Comparison of ENCODE assay signal across 11 cellular contexts in the genomic region with DNA sequence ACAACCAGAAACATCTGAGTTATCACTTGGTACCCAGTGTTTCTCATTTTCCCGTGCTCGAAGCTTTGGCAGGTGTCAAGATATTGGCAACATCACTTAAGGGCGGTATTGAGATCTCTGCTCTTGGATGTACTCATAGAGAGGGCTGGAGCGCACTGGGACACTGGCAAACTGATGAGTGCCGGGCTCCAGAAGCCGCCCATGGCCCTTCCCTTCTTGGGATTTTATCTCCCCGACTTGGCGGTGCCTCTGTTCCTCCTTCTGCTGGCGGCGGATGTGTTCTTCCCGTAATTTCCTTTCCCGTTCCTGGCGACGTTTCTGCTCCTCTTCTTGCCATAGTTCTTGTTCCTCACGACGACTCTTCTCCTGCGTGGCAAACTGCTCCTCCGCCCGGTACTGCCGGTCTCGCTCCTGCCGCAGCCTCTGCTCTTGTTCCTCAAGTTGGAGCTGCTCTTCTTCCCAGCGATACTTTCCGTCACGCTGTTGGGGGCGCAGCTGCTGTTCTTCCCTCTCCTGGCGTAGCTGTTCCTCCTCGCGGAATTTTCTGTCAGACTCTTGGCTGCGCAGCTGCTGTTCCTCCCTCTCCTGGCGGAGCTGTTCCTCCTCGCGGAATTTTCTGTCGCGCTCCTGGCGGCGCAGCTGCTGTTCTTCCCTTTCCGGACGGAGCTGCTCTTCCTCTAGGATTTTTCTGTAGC. TPM values are rescaled to one million over a fixed set of nuclear protein-coding genes. Genes with fewer than 3 reads are reported as not detected.
DNase-seq lines count a peak whose midpoint lies in the region; ATAC-seq and TF ChIP-seq lines count a peak whose summit lies in the region.
"Had no signal": no experiment of that assay in that cellular context is flagged by ENCODE, and none has a peak within 500 bp of the region (broad histone marks: within the 10 kb centered on the region; RNA-seq: fewer than 3 reads in every experiment).

No MANE protein-coding gene starts in this region.

- H3K9ac ChIP-seq in iPS-15b (ENCODE audit: low read depth, low read length) = no peak overlapping the region

- intact Hi-C loops in right cardiac atrium (cut with DNase I) = no loop called here
- intact Hi-C loops in upper lobe of right lung (cut with DNase I) = no loop called here

- peak in 2 of 3 donors; percentile 10 to 13 for DNase-seq in right cardiac atrium
- DNase-seq in right atrium auricular region (ENCODE audit: low spot score) = no peak
- DNase-seq in amniotic epithelial cell (ENCODE audit: low read depth) = peak; percentile 3
- DNase-seq in upper lobe of right lung = peak; percentile 58
- DNase-seq in NCI-H128 (lab: John Stamatoyannopoulos, UW; ENCODE audit: unreplicated experiment) = no peak
- no peak for DNase-seq in effector memory CD4-positive, alpha-beta T cell
- no peak for DNase-seq in germinal center (ENCODE audit: low spot score)
- DNase-seq: midbrain, sigmoid colon, T1000 had no signal

- H3K27me3 ChIP-seq in right cardiac atrium (ENCODE audit: control insufficient read depth, insufficient read depth) (peaks cover 8% of the 10 kb centered on the region), right atrium auricular region (peaks cover 26 to 34% of the 10 kb centered on the region in 2 donors), iPS-15b (ENCODE audit: control insufficient read depth, insufficient read depth, low read length) (peaks cover 92% of the 10 kb centered on the region), upper lobe of right lung (peaks cover 81% of the 10 kb centered on the region)
- peaks cover 37% of the 10 kb centered on the region for H3K27me3 ChIP-seq in effector memory CD4-positive, alpha-beta T cell (replicated peaks; ENCODE audit: control insufficient read depth, insufficient read depth, low read length, poor library complexity, severe bottlenecking)

- H3K27ac ChIP-seq in right cardiac atrium (ENCODE audit: low read length) (no peak overlapping the region), right atrium auricular region (no peak overlapping the region), upper lobe of right lung (no peak overlapping the region)
- H3K27ac ChIP-seq in effector memory CD4-positive, alpha-beta T cell (ENCODE audit: insufficient read depth, low read length, poor library complexity, severe bottlenecking) = no peak overlapping the region

- peaks cover 2% of the 10 kb centered on the region for H3K9me3 ChIP-seq in right cardiac atrium (ENCODE audit: control insufficient read depth, low read length)
- peaks cover 0 to 25% of the 10 kb centered on the region in 2 donors for H3K9me3 ChIP-seq in right atrium auricular region
- peaks cover 4% of the 10 kb centered on the region for H3K9me3 ChIP-seq in iPS-15b (ENCODE audit: control insufficient read depth, insufficient read depth, low read length)
- peaks cover 6% of the 10 kb centered on the region for H3K9me3 ChIP-seq in upper lobe of right lung
- H3K9me3 ChIP-seq in effector memory CD4-positive, alpha-beta T cell (ENCODE audit: control insufficient read depth, low read length) = no peaks in the 10 kb centered on the region

- WGBS in right cardiac atrium = 13% methylated on average over 39 of the region's 39 CpGs

- H3K36me3 ChIP-seq in right atrium auricular region (no peaks in the 10 kb centered on the region), iPS-15b (ENCODE audit: control insufficient read depth, insufficient read depth, low read length) (no peaks in the 10 kb centered on the region), upper lobe of right lung (no peaks in the 10 kb centered on the region)
- no peaks in the 10 kb centered on the region for H3K36me3 ChIP-seq in effector memory CD4-positive, alpha-beta T cell (ENCODE audit: control insufficient read depth, insufficient read depth, low read length)
- H3K36me3 ChIP-seq: sigmoid colon had no signal

- H3K4me3 ChIP-seq in right cardiac atrium (ENCODE audit: low read length) (no peak overlapping the region), right atrium auricular region (peak overlapping the region in 1 of 2 donors; percentile 28), iPS-15b (ENCODE audit: low read depth, low read length) (peak overlapping the region; percentile 44), upper lobe of right lung (peak overlapping the region; percentile 30)
- H3K4me3 ChIP-seq in effector memory CD4-positive, alpha-beta T cell (ENCODE audit: insufficient read depth, low read depth, low read length, poor library complexity, severe bottlenecking) = no peak overlapping the region
- H3K4me3 ChIP-seq: sigmoid colon had no signal

- no peak for ATAC-seq in right cardiac atrium
- ATAC-seq in upper lobe of right lung = peak; percentile 9

- TF ChIP-seq CTCF in right atrium auricular region (IDR thresholded peaks at IDR 0.05) (no peak), upper lobe of right lung (IDR thresholded peaks at IDR 0.05) (no peak)

- H3K4me1 ChIP-seq in right cardiac atrium (ENCODE audit: control insufficient read depth, insufficient read depth, low read length) (peaks cover 17% of the 10 kb centered on the region), right atrium auricular region (peaks cover 0 to 49% of the 10 kb centered on the region in 2 donors), iPS-15b (ENCODE audit: control insufficient read depth, insufficient read depth, low read length) (no peaks in the 10 kb centered on the region), upper lobe of right lung (peaks cover 31% of the 10 kb centered on the region)
- peaks cover 24% of the 10 kb centered on the region for H3K4me1 ChIP-seq in effector memory CD4-positive, alpha-beta T cell (ENCODE audit: control insufficient read depth, insufficient read depth, low read length, poor library complexity, severe bottlenecking)

RNA-seq across cellular contexts. Expression of a gene that starts 7.8 kb away (rescaled TPM):
- under 1 TPM; 0.03 to 0.11 (median 0.10) TPM for total RNA-seq in right cardiac atrium
- polyA plus RNA-seq in right cardiac atrium = 0.09 TPM
- total RNA-seq in right atrium auricular region = under 1 TPM; 0.04 to 0.12 TPM
- total RNA-seq in upper lobe of right lung = 0.20 TPM

RNA-seq across cellular contexts. Expression of a gene that starts 18.6 kb away (rescaled TPM):
- total RNA-seq in right cardiac atrium = not detected
- polyA plus RNA-seq in right cardiac atrium = not detected
- total RNA-seq in right atrium auricular region = not detected
- not detected for total RNA-seq in upper lobe of right lung
- total RNA-seq: sigmoid colon had no signal
- polyA plus RNA-seq: sigmoid colon had no signal

RNA-seq across cellular contexts. Expression of a gene that starts 51.6 kb away (rescaled TPM):
- total RNA-seq in right cardiac atrium (not detected), right atrium auricular region (not detected), upper lobe of right lung (not detected)
- not detected for polyA plus RNA-seq in right cardiac atrium
- total RNA-seq: sigmoid colon had no signal
- polyA plus RNA-seq: sigmoid colon had no signal

Comparison
In these comparisons a context has a peak if more than half of its experiments do, and no peak if none do; other contexts are left out.
1. DNase-seq: peak in right cardiac atrium (2 of 3), amniotic epithelial cell (single experiment) and upper lobe of right lung (single experiment); none in right atrium auricular region (single experiment), NCI-H128 (single experiment), effector memory CD4-positive, alpha-beta T cell (0 of 3) and germinal center (single experiment).
2. H3K4me3 ChIP-seq: peak in iPS-15b (single experiment) and upper lobe of right lung (single experiment); none in right cardiac atrium (single experiment) and effector memory CD4-positive, alpha-beta T cell (single experiment).